Comparison of ENCODE assay signal across 11 cellular contexts in genomic region chr2:10584843-10585475, GRCh38.
DNase-seq lines count a peak whose midpoint lies in the region; ATAC-seq and TF ChIP-seq lines count a peak whose summit lies in the region.
"Had no signal": no experiment of that assay in that cellular context is flagged by ENCODE, and none has a peak within 500 bp of the region (broad histone marks: within the 10 kb centered on the region; RNA-seq: fewer than 3 reads in every experiment).

No MANE protein-coding gene starts in this region.

- ATAC-seq in HG03159 (IDR thresholded peaks at IDR 0.05; ENCODE audit: unreplicated experiment): no peak
- ATAC-seq in body of pancreas: no peak
- ATAC-seq: activated T-cell treated with anti-CD3 and anti-CD28 coated beads, Interleukin-2, amount 50 U/mL, for 72 hours had no signal

- no peak overlapping the region for H3K27ac ChIP-seq in body of pancreas
- H3K27ac ChIP-seq: prostate gland had no signal

- peaks cover 0 to 5% of the 10 kb centered on the region in 2 donors for H3K36me3 ChIP-seq in body of pancreas (replicated peaks in 1 of 2; ENCODE audit: insufficient read depth in 1 of 2, low read depth in 2 of 2)
- H3K36me3 ChIP-seq: prostate gland had no signal

- DNase-seq in ACHN (peak; percentile 95), HS-5 (ENCODE audit: low read depth) (peak; percentile 31), brain pericyte (ENCODE audit: low read depth, low spot score) (peak; percentile 45), left kidney (ENCODE audit: low read depth, low spot score) (peak; percentile 69), iPS-NIHi7 (ENCODE audit: extremely low spot score) (no peak), body of pancreas (no peak), NCI-H1436 (lab: John Stamatoyannopoulos, UW) (no peak)
- DNase-seq: activated T-cell treated with anti-CD3 and anti-CD28 coated beads, Interleukin-2, amount 50 U/mL, for 72 hours; glutamatergic neuron had no signal

- H3K27me3 ChIP-seq in body of pancreas: no peaks in the 10 kb centered on the region

- no peaks in the 10 kb centered on the region for H3K4me1 ChIP-seq in body of pancreas
- H3K4me1 ChIP-seq: prostate gland had no signal

- H3K9me3 ChIP-seq in body of pancreas: no peaks in the 10 kb centered on the region
- H3K9me3 ChIP-seq: prostate gland had no signal

- 66 to 74% methylated on average over 4 of the region's 4 CpGs for WGBS in body of pancreas, 2 donors

- intact Hi-C loops in body of pancreas (cut with DNase I): no loop called here

- TF ChIP-seq CTCF in body of pancreas (IDR thresholded peaks at IDR 0.05): no peak

- in situ Hi-C loops in ACHN (cut with HindIII; ENCODE audit: low pct_ligation_motif_present, low pct_unique_long_range_greater_than_20kb, low sequenced_read_pairs): no loop called here

- no peak for TF ChIP-seq POLR2A in body of pancreas (IDR thresholded peaks at IDR 0.05)

- H3K4me3 ChIP-seq in body of pancreas: no peak overlapping the region
- H3K4me3 ChIP-seq: prostate gland had no signal

Comparison
In these comparisons a context has a peak if more than half of its experiments do, and no peak if none do; other contexts are left out.
1. DNase-seq: peak in ACHN (single experiment), HS-5 (single experiment), brain pericyte (single experiment) and left kidney (single experiment); none in iPS-NIHi7 (single experiment), body of pancreas (0 of 4) and NCI-H1436 (single experiment).